ENCODE assay signal across 19 cellular contexts in the genomic region with DNA sequence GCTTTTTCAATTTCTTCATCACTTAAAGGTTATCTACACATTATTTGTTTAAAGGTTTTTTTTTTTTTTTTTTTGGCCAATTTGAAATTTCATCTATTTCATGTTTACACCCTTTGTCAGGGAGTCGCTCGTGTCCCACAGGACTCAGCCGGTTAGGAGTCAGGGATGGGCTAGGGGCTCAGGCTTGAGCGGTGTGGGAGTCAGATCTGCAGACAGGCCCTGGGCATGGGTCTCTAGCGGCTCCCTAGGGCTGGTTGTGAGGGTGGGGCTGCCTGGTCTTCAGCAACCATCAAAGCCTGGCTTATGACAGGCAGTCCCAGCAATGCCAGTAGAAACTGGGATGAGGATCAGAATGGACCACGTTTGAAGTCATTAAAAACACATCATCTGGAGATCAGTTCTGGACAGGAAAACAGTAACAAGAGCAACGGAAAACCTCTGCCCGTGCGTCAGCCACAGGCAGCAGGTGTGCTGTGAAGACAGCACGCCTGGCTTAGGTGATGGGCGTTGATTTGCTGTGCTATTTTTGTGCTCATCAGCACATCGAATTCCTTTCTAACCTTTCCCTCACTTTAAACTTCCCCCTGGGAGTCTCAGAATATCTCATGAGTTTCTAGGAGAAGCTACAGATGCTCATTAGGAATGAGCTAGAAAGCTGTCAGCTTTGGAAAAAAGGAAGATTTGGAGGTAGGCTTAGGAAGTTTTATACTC.
DNase-seq lines count a peak whose midpoint lies in the region; ATAC-seq and TF ChIP-seq lines count a peak whose summit lies in the region.
"Had no signal": no experiment of that assay in that cellular context is flagged by ENCODE, and none has a peak within 500 bp of the region (broad histone marks: within the 10 kb centered on the region; RNA-seq: fewer than 3 reads in every experiment).

No MANE protein-coding gene starts in this region.

- intact Hi-C loops in posterior vena cava (cut with DNase I) = no loop called here

- peaks cover 0 to 1% (median 0%) of the 10 kb centered on the region in 7 donors for H3K9me3 Mint-ChIP-seq in CD4-positive, CD25-positive, alpha-beta regulatory T cell
- H3K9me3 Mint-ChIP-seq in glutamatergic neuron (ENCODE audit: unreplicated experiment) (peaks cover 11% of the 10 kb centered on the region), HFFc6 (no peaks in the 10 kb centered on the region)

- H3K36me3 Mint-ChIP-seq in CD4-positive, CD25-positive, alpha-beta regulatory T cell = peaks cover 9% of the 10 kb centered on the region
- H3K36me3 Mint-ChIP-seq in glutamatergic neuron (ENCODE audit: unreplicated experiment) = no peaks in the 10 kb centered on the region
- no peaks in the 10 kb centered on the region for H3K36me3 Mint-ChIP-seq in HFFc6 (ENCODE audit: low read depth)

- H3K4me3 Mint-ChIP-seq in CD4-positive, CD25-positive, alpha-beta regulatory T cell = no peak overlapping the region
- H3K4me3 Mint-ChIP-seq in glutamatergic neuron (ENCODE audit: unreplicated experiment) (peak overlapping the region; percentile 50), HFFc6 (no peak overlapping the region)

- TF ChIP-seq CTCF in glutamatergic neuron (IDR thresholded peaks at IDR 0.05; ENCODE audit: partially characterized antibody, unreplicated experiment) = no peak
- TF ChIP-seq CTCF in HFFc6 (IDR thresholded peaks at IDR 0.05) = no peak

- H3K4me1 Mint-ChIP-seq in CD4-positive, CD25-positive, alpha-beta regulatory T cell = no peaks in the 10 kb centered on the region
- H3K4me1 Mint-ChIP-seq in glutamatergic neuron (ENCODE audit: low read depth, unreplicated experiment) (peaks cover 45% of the 10 kb centered on the region), HFFc6 (ENCODE audit: low read depth) (no peaks in the 10 kb centered on the region)

- H3K27ac ChIP-seq in CD4-positive, CD25-positive, alpha-beta regulatory T cell (ENCODE audit: insufficient read depth, low read length, poor library complexity, severe bottlenecking) = no peak overlapping the region
- H3K27ac ChIP-seq: KMS-11, Peyer's patch, SK-N-MC had no signal

- no peaks in the 10 kb centered on the region for H3K27me3 Mint-ChIP-seq in CD4-positive, CD25-positive, alpha-beta regulatory T cell
- H3K27me3 Mint-ChIP-seq in glutamatergic neuron (ENCODE audit: unreplicated experiment) (peaks cover 13% of the 10 kb centered on the region), HFFc6 (ENCODE audit: insufficient read depth) (peaks cover 8% of the 10 kb centered on the region)

- H3K4me3 ChIP-seq in CD4-positive, CD25-positive, alpha-beta regulatory T cell (ENCODE audit: low read depth, low read length) = no peak overlapping the region
- H3K4me3 ChIP-seq: GM12878, Peyer's patch, SK-N-MC had no signal

- H3K27me3 ChIP-seq in CD4-positive, CD25-positive, alpha-beta regulatory T cell (ENCODE audit: control insufficient read depth, insufficient read depth, low read length) = no peaks in the 10 kb centered on the region
- H3K27me3 ChIP-seq: Peyer's patch had no signal

- H3K4me1 ChIP-seq in CD4-positive, CD25-positive, alpha-beta regulatory T cell (ENCODE audit: control insufficient read depth, insufficient read depth, low read length, poor library complexity, severe bottlenecking) = no peaks in the 10 kb centered on the region
- H3K4me1 ChIP-seq: Peyer's patch had no signal

- DNase-seq in CD4-positive, CD25-positive, alpha-beta regulatory T cell = no peak
- DNase-seq in NCI-H2171 treated with DMSO at 0.1 percent for 48 hours (lab: John Stamatoyannopoulos, UW) (peak; percentile 51), glutamatergic neuron (peak; percentile 12), posterior vena cava (ENCODE audit: low spot score) (peak; percentile 52), DMS79 (lab: John Stamatoyannopoulos, UW) (no peak), HFFc6 (no peak)
- DNase-seq: DMS153, EL, MV-4-11, NCI-H187 treated with DMSO at 0.1 percent for 48 hours, NCI-H345, NCI-H524 treated with DMSO at 0.1 percent for 48 hours, SHP77 had no signal

- peak overlapping the region in 2 of 3 donors; percentile 3 to 43 for H3K27ac Mint-ChIP-seq in CD4-positive, CD25-positive, alpha-beta regulatory T cell
- no peak overlapping the region for H3K27ac Mint-ChIP-seq in glutamatergic neuron (ENCODE audit: unreplicated experiment)
- H3K27ac Mint-ChIP-seq in HFFc6 = no peak overlapping the region

- no peaks in the 10 kb centered on the region for H3K9me3 ChIP-seq in CD4-positive, CD25-positive, alpha-beta regulatory T cell (ENCODE audit: control insufficient read depth in 2 of 2, low read length in 2 of 2)
- H3K9me3 ChIP-seq: Peyer's patch had no signal

- no peak for ATAC-seq in CD4-positive, CD25-positive, alpha-beta regulatory T cell (ENCODE audit: low read depth in 2 of 2)
- ATAC-seq in GM18873 (IDR thresholded peaks at IDR 0.05; ENCODE audit: low FRiP score, unreplicated experiment) (no peak), HG03521 (IDR thresholded peaks at IDR 0.05; ENCODE audit: unreplicated experiment) (no peak)
- ATAC-seq: GM12878 had no signal

- no peaks in the 10 kb centered on the region for H3K36me3 ChIP-seq in CD4-positive, CD25-positive, alpha-beta regulatory T cell (ENCODE audit: control insufficient read depth, insufficient read depth, low read length)

Comparison
In these comparisons a context has a peak if more than half of its experiments do, and no peak if none do; other contexts are left out.
1. DNase-seq: peak in NCI-H2171 treated with DMSO at 0.1 percent for 48 hours (single experiment), glutamatergic neuron (single experiment) and posterior vena cava (single experiment); none in CD4-positive, CD25-positive, alpha-beta regulatory T cell (0 of 3), DMS79 (single experiment) and HFFc6 (single experiment).
2. H3K27ac Mint-ChIP-seq: peak in CD4-positive, CD25-positive, alpha-beta regulatory T cell (2 of 3); none in glutamatergic neuron (single experiment) and HFFc6 (single experiment).